ENCODE assay signal across 23 cellular contexts in the genomic region with DNA sequence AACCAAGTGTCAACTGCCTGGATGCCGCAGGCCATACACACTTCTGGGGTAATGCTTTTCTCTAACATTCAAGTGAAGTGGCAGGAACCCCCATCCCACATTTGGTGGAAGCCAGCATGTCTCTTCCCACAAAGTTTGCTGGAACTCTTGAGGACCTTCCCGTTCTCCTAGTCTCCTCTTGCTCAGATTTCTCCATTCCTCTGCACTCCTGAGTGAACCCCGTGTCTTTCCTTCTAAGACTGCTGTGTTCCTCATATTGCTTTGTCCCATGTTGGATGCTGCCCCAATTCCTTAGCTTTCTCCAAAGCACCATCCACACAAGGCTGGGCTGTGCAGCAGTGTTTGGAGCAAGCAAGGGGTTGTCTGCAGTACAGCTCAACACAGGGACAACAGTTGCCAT.
A peak's percentile ranks its signal among the peaks of the same experiment; 100 is the strongest.
DNase-seq lines count a peak whose midpoint lies in the region; ATAC-seq lines count a peak whose summit lies in the region.
"Had no signal": no experiment of that assay in that cellular context is flagged by ENCODE, and none has a peak within 500 bp of the region (broad histone marks: within the 10 kb centered on the region; RNA-seq: fewer than 3 reads in every experiment).

No MANE protein-coding gene starts in this region.

- H3K27ac Mint-ChIP-seq in activated T-helper 17 cell treated with anti-CD3 and anti-CD28 coated beads, Interleukin-2, amount 50 U/mL, for 72 hours: peak overlapping the region; percentile 24
- H3K27ac Mint-ChIP-seq in stimulated activated naive CD8-positive, alpha-beta T cell treated with anti-CD3 and anti-CD28 coated beads, Interleukin-15, amount 100 ng/mL, for 72 hours: no peak overlapping the region
- H3K27ac Mint-ChIP-seq: CD8-positive, alpha-beta memory T cell had no signal

- DNase-seq in mesendoderm (no peak), NAMALWA (ENCODE audit: low spot score) (no peak), NCI-H1105 (lab: John Stamatoyannopoulos, UW) (no peak)
- DNase-seq in stimulated activated naive CD8-positive, alpha-beta T cell treated with anti-CD3 and anti-CD28 coated beads, Interleukin-15, amount 100 ng/mL, for 72 hours: no peak
- DNase-seq: 8988T; ACHN; BE2C; C1 segment of cervical spinal cord; CD4-positive, alpha-beta memory T cell; CD4-positive, CD25-positive, alpha-beta regulatory T cell; CD8-positive, alpha-beta memory T cell; COR-L47; DMS 273 treated with DMSO at 0.1 percent for 48 hours; DMS153; DMS53; DMS79; DND-41; EL; GDM1 had no signal

- H3K4me1 Mint-ChIP-seq in activated T-helper 17 cell treated with anti-CD3 and anti-CD28 coated beads, Interleukin-2, amount 50 U/mL, for 72 hours: no peaks in the 10 kb centered on the region
- peaks cover 19% of the 10 kb centered on the region for H3K4me1 Mint-ChIP-seq in stimulated activated naive CD8-positive, alpha-beta T cell treated with anti-CD3 and anti-CD28 coated beads, Interleukin-15, amount 100 ng/mL, for 72 hours
- H3K4me1 Mint-ChIP-seq: CD4-positive, alpha-beta memory T cell; CD8-positive, alpha-beta memory T cell had no signal

- no peak overlapping the region for H2BK120ac ChIP-seq in mesendoderm (ENCODE audit: low read depth, low read length)

- no peaks in the 10 kb centered on the region for H3K27me3 Mint-ChIP-seq in activated T-helper 17 cell treated with anti-CD3 and anti-CD28 coated beads, Interleukin-2, amount 50 U/mL, for 72 hours
- no peaks in the 10 kb centered on the region for H3K27me3 Mint-ChIP-seq in stimulated activated naive CD8-positive, alpha-beta T cell treated with anti-CD3 and anti-CD28 coated beads, Interleukin-15, amount 100 ng/mL, for 72 hours
- H3K27me3 Mint-ChIP-seq: CD8-positive, alpha-beta memory T cell had no signal

- H3K9me3 Mint-ChIP-seq in activated T-helper 17 cell treated with anti-CD3 and anti-CD28 coated beads, Interleukin-2, amount 50 U/mL, for 72 hours: no peaks in the 10 kb centered on the region
- peaks cover 0 to 4% of the 10 kb centered on the region in 2 donors for H3K9me3 Mint-ChIP-seq in stimulated activated naive CD8-positive, alpha-beta T cell treated with anti-CD3 and anti-CD28 coated beads, Interleukin-15, amount 100 ng/mL, for 72 hours
- H3K9me3 Mint-ChIP-seq: CD14-positive monocyte; CD4-positive, alpha-beta memory T cell; CD4-positive, CD25-positive, alpha-beta regulatory T cell; CD8-positive, alpha-beta memory T cell had no signal

- no peaks in the 10 kb centered on the region for H3K36me3 Mint-ChIP-seq in activated T-helper 17 cell treated with anti-CD3 and anti-CD28 coated beads, Interleukin-2, amount 50 U/mL, for 72 hours (ENCODE audit: low read depth)
- H3K36me3 Mint-ChIP-seq: CD14-positive monocyte; CD4-positive, alpha-beta memory T cell; CD4-positive, CD25-positive, alpha-beta regulatory T cell had no signal

- H4K5ac ChIP-seq in mesendoderm (ENCODE audit: low read length): no peak overlapping the region

- H3K4me2 ChIP-seq in mesendoderm (ENCODE audit: low read length): no peak overlapping the region
- H3K4me2 ChIP-seq: BLaER1 had no signal

- H3K9ac ChIP-seq in mesendoderm (ENCODE audit: low read length): no peak overlapping the region
- H3K9ac ChIP-seq: BLaER1 had no signal

- no peak for ATAC-seq in activated T-helper 17 cell treated with anti-CD3 and anti-CD28 coated beads, Interleukin-2, amount 50 U/mL, for 72 hours (replicated peaks)
- ATAC-seq in stimulated activated naive CD8-positive, alpha-beta T cell treated with anti-CD3 and anti-CD28 coated beads, Interleukin-15, amount 100 ng/mL, for 72 hours: no peak
- ATAC-seq: GM12878 had no signal

- H3K27me3 ChIP-seq in mesendoderm (ENCODE audit: insufficient read depth, low read length, poor library complexity): no peaks in the 10 kb centered on the region
- H3K27me3 ChIP-seq: BE2C, BLaER1 had no signal

- peaks cover 13% of the 10 kb centered on the region for H3K4me1 ChIP-seq in mesendoderm (ENCODE audit: control insufficient read depth, low read depth, low read length)
- H3K4me1 ChIP-seq: BE2C, BLaER1 had no signal

- H3K23ac ChIP-seq in mesendoderm (ENCODE audit: low read length): no peak overlapping the region

- no peaks in the 10 kb centered on the region for H3K36me3 ChIP-seq in mesendoderm (ENCODE audit: control insufficient read depth, insufficient read depth, low read length)
- H3K36me3 ChIP-seq: BE2C, BLaER1 had no signal

- no CpG with 5 or more reads among the region's 3 CpGs for WGBS in mesendoderm (ENCODE audit: extremely low coverage, insufficient coverage, low lambda C conversion rate)

- no peak overlapping the region for H3K4me3 Mint-ChIP-seq in activated T-helper 17 cell treated with anti-CD3 and anti-CD28 coated beads, Interleukin-2, amount 50 U/mL, for 72 hours
- H3K4me3 Mint-ChIP-seq in stimulated activated naive CD8-positive, alpha-beta T cell treated with anti-CD3 and anti-CD28 coated beads, Interleukin-15, amount 100 ng/mL, for 72 hours: no peak overlapping the region
- H3K4me3 Mint-ChIP-seq: CD14-positive monocyte; CD4-positive, alpha-beta memory T cell; CD4-positive, CD25-positive, alpha-beta regulatory T cell had no signal

- peak overlapping the region; percentile 91 for H2AK5ac ChIP-seq in mesendoderm (ENCODE audit: low read length)

- peak overlapping the region; percentile 31 for H2BK5ac ChIP-seq in mesendoderm (ENCODE audit: low read length)

- no peak overlapping the region for H3K4ac ChIP-seq in mesendoderm (ENCODE audit: low read depth, low read length)

- no peak overlapping the region for H3K4me3 ChIP-seq in mesendoderm (ENCODE audit: low read length)
- H3K4me3 ChIP-seq: BLaER1, GM12878 had no signal

- no peak overlapping the region for H3K18ac ChIP-seq in mesendoderm (ENCODE audit: low read length)

- H4K8ac ChIP-seq in mesendoderm (ENCODE audit: low read depth, low read length): no peak overlapping the region

- no peak overlapping the region for H3K56ac ChIP-seq in mesendoderm (ENCODE audit: low read length)

- no peaks in the 10 kb centered on the region for H3K79me1 ChIP-seq in mesendoderm (ENCODE audit: low read length)

- no peak overlapping the region for H2BK15ac ChIP-seq in mesendoderm (replicated peaks; ENCODE audit: low read depth)

- H3K79me2 ChIP-seq in mesendoderm (ENCODE audit: control insufficient read depth, insufficient read depth, low read length): no peaks in the 10 kb centered on the region

- H3K27ac ChIP-seq in mesendoderm (ENCODE audit: low read depth, low read length): no peak overlapping the region
- H3K27ac ChIP-seq: BLaER1 had no signal
